10 cellular contexts compared by ENCODE assay signal in the genomic region with DNA sequence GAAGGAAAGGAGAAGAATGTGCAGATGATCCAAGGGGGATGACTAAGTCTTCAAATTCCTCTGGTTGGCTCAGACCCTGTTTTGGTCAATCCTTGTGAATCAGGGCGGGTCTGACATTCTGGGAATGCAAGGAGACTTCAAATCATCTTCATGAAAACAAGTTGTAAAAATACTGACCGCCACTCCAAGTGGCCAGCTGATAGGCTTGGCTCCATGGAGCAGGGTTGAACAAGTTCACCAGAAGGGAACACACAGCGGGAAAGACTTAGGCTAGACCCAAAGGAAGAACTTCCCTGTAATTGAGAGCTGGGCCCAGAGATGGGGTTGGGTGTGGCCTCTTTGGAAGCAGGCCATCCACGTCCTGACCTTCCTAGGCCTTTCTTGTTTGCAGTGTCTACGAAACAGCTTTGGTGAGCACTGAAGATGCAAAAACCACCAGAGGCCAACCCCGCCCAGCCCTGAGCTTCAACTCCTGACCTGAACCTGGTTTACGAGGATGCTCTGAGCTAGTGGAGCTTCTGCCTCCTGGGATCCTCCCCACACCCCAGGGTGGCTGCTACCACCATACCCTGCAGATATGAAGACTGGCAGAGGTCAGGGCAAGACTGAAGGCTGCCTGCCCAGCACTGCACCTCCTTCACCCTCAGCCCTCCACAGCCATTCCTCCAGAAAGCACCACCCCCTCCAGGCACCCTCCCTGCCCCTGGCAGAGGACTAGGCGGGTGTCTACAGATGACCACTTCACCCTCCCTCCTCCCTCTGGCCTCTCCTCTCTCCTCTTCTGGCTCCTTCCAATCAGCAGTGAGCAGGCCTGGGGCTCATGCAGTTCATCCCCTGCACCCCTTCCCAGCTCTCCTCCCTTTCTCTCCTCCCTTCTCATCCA. TPM values are rescaled to one million over a fixed set of nuclear protein-coding genes. Genes with fewer than 3 reads are reported as not detected.
DNase-seq lines count a peak whose midpoint lies in the region; ATAC-seq, FAIRE-seq and TF ChIP-seq lines count a peak whose summit lies in the region.
"Had no signal": no experiment of that assay in that cellular context is flagged by ENCODE, and none has a peak within 500 bp of the region (broad histone marks: within the 10 kb centered on the region; RNA-seq: fewer than 3 reads in every experiment).

No MANE protein-coding gene starts in this region.

- TF ChIP-seq CTCF in cardiac fibroblast (IDR thresholded peaks at IDR 0.05; ENCODE audit: low read depth, low read length) (no peak), type B pancreatic cell (conservative IDR thresholded peaks at IDR 0.05) (no peak)

- H3K4me3 ChIP-seq in cardiac fibroblast (replicated peaks in 1 of 2; ENCODE audit: low read depth in 2 of 2, low read length in 2 of 2) = no peak overlapping the region

- no peaks in the 10 kb centered on the region for H3K36me3 Mint-ChIP-seq in type B pancreatic cell

- H3K27me3 Mint-ChIP-seq in type B pancreatic cell = no peaks in the 10 kb centered on the region

- intact Hi-C loops in left colon (cut with DNase I, micrococcal nuclease) = no loop called here

- ATAC-seq in left colon (peak; percentile 54), GM21447 (IDR thresholded peaks at IDR 0.05; ENCODE audit: unreplicated experiment) (no peak), HG03045 (IDR thresholded peaks at IDR 0.05; ENCODE audit: unreplicated experiment) (no peak)

- H3K4me1 Mint-ChIP-seq in type B pancreatic cell (ENCODE audit: unreplicated experiment) = no peaks in the 10 kb centered on the region

- no peak overlapping the region for H3K4me3 Mint-ChIP-seq in type B pancreatic cell

- DNase-seq in HTR-8/SVneo (ENCODE audit: insufficient read length, low spot score) = peak; percentile 94
- peak; percentile 95 to 96 for DNase-seq in cardiac fibroblast (ENCODE audit: low read depth in 2 of 2)
- DNase-seq in left colon = peak in 1 of 2 donors; percentile 23
- no peak for DNase-seq in type B pancreatic cell (ENCODE audit: extremely low spot score, unreplicated experiment)
- no peak for DNase-seq in NCI-H187 treated with DMSO at 0.1 percent for 48 hours (lab: John Stamatoyannopoulos, UW)
- DNase-seq in SKM-1 (lab: John Stamatoyannopoulos, UW; ENCODE audit: unreplicated experiment) = no peak
- DNase-seq: effector CD8-positive, alpha-beta T cell; NCI-H1930 had no signal

- no peaks in the 10 kb centered on the region for H3K9me3 Mint-ChIP-seq in type B pancreatic cell

- peak overlapping the region; percentile 9 for H3K27ac Mint-ChIP-seq in type B pancreatic cell

- peak; percentile 76 for FAIRE-seq in HTR-8/SVneo (lab: Jason Lieb, UNC)

RNA-seq across cellular contexts. Expression of gene GDPD5, which starts 26.1 kb away (rescaled TPM):
- 1 to 10 TPM; 3.3 to 4.0 TPM for total RNA-seq in left colon
- 7.5 and 11.3 TPM in 2 replicates for total RNA-seq in type B pancreatic cell (ENCODE audit: low replicate concordance)

Comparison
In these comparisons a context has a peak if more than half of its experiments do, and no peak if none do; other contexts are left out.
1. DNase-seq: peak in HTR-8/SVneo (single experiment) and cardiac fibroblast (2 of 2); none in type B pancreatic cell (single experiment), NCI-H187 treated with DMSO at 0.1 percent for 48 hours (single experiment) and SKM-1 (single experiment).